8 cellular contexts compared by ENCODE assay signal in genomic region chr20:54103067-54103761, GRCh38. TPM values are rescaled to one million over a fixed set of nuclear protein-coding genes. Genes with fewer than 3 reads are reported as not detected.
A peak's percentile ranks its signal among the peaks of the same experiment; 100 is the strongest.
DNase-seq lines count a peak whose midpoint lies in the region; ATAC-seq and TF ChIP-seq lines count a peak whose summit lies in the region.
"Had no signal": no experiment of that assay in that cellular context is flagged by ENCODE, and none has a peak within 500 bp of the region (broad histone marks: within the 10 kb centered on the region; RNA-seq: fewer than 3 reads in every experiment).

No MANE protein-coding gene starts in this region.

- H3K36me3 ChIP-seq in body of pancreas (replicated peaks in 1 of 2; ENCODE audit: insufficient read depth in 1 of 2, low read depth in 2 of 2): no peaks in the 10 kb centered on the region

- 31 to 36% methylated on average over 11 of the region's 11 CpGs for WGBS in body of pancreas, 2 donors

- H3K4me1 ChIP-seq in body of pancreas: peaks cover 17% of the 10 kb centered on the region

- H3K27ac ChIP-seq in body of pancreas: no peak overlapping the region

- intact Hi-C loops in body of pancreas (cut with DNase I): no loop called here

- H3K9me3 ChIP-seq in body of pancreas: no peaks in the 10 kb centered on the region

- no peak for TF ChIP-seq POLR2A in body of pancreas (IDR thresholded peaks at IDR 0.05)

- no peaks in the 10 kb centered on the region for H3K27me3 ChIP-seq in body of pancreas

- H3K4me3 ChIP-seq in GM12864 (ENCODE audit: low read depth, low read length): no peak overlapping the region
- no peak overlapping the region for H3K4me3 ChIP-seq in body of pancreas

- DNase-seq in GM12864 (ENCODE audit: low read depth) (no peak), Kasumi-1 (lab: John Stamatoyannopoulos, UW) (peak; percentile 70 to 85), T-helper 9 cell (peak; percentile 63), body of pancreas (peak; percentile 79 to 86 (median 82)), islet precursor cell (peak; percentile 85)
- peak; percentile 52 for DNase-seq in stimulated activated CD4-positive, alpha-beta T cell treated with anti-CD3 and anti-CD28 coated beads, Interleukin-2, amount 100 ng/mL, for 4 hours (ENCODE audit: low read depth)

- TF ChIP-seq CTCF in GM12864 (IDR thresholded peaks at IDR 0.05; ENCODE audit: low read depth, low read length, missing control alignments) (peak; percentile 90), body of pancreas (IDR thresholded peaks at IDR 0.05) (peak; percentile 65 to 98 (median 83))

- ATAC-seq in GM21737 (IDR thresholded peaks at IDR 0.05; ENCODE audit: unreplicated experiment) (peak; percentile 75), body of pancreas (peak; percentile 64)

RNA-seq across cellular contexts. Expression of gene BCAS1, which starts 32.8 kb away (rescaled TPM):
- 1 to 10 TPM in 1 of 2 donors, not detected in 1; 2.1 TPM for total RNA-seq in body of pancreas
- total RNA-seq: pulmonary artery endothelial cell had no signal
